8 cellular contexts compared by ENCODE assay signal in genomic region chr16:75240633-75241032, GRCh38. TPM values are rescaled to one million over a fixed set of nuclear protein-coding genes. Genes with fewer than 3 reads are reported as not detected.
DNase-seq lines count a peak whose midpoint lies in the region; ATAC-seq and TF ChIP-seq lines count a peak whose summit lies in the region.
"Not testable (repeated sequence)": the region's sequence is repeated elsewhere in the genome, so short reads cannot be mapped to it uniquely, and the experiment has no call there.
"Had no signal": no experiment of that assay in that cellular context is flagged by ENCODE, and none has a peak within 500 bp of the region (broad histone marks: within the 10 kb centered on the region; RNA-seq: fewer than 3 reads in every experiment).

No MANE protein-coding gene starts in this region.

- H3K27me3 Mint-ChIP-seq in GM23338 (ENCODE audit: insufficient read depth, low read depth, poor library complexity) (peaks cover 20% of the 10 kb centered on the region), glutamatergic neuron (ENCODE audit: unreplicated experiment) (peaks cover 18% of the 10 kb centered on the region)

- not testable (repeated sequence) for H2AFZ ChIP-seq in GM23338; SK-N-SH (ENCODE audit: low read depth); osteoblast (ENCODE audit: low read length)

- not testable (repeated sequence) for H3K4me3 ChIP-seq in GM23338; SK-N-SH (ENCODE audit: low read depth in 2 of 2, low read length in 1 of 2); brain microvascular endothelial cell (ENCODE audit: low read depth, low read length); osteoblast (ENCODE audit: insufficient read depth, low read length)

- TF ChIP-seq RAD21 in SK-N-SH (IDR thresholded peaks at IDR 0.05; ENCODE audit: low read length) = peak; percentile 12; the same call in 1 of the 2 replicates

- H3K36me3 ChIP-seq in GM23338 (ENCODE audit: insufficient read depth) = not testable (repeated sequence)
- H3K36me3 ChIP-seq in SK-N-SH (replicated peaks in 1 of 2; ENCODE audit: control insufficient read depth in 1 of 2, insufficient read depth in 2 of 2, low read length in 1 of 2) (peaks cover 12 to 40% of the 10 kb centered on the region in 2 experiments), brain microvascular endothelial cell (replicated peaks) (peaks cover 55% of the 10 kb centered on the region), osteoblast (ENCODE audit: insufficient read depth, low read length) (peaks cover 67% of the 10 kb centered on the region)

- not testable (repeated sequence) for ATAC-seq in GM23338

- H3K9me3 Mint-ChIP-seq in GM23338 = not testable (repeated sequence)
- peaks cover 31% of the 10 kb centered on the region for H3K9me3 Mint-ChIP-seq in glutamatergic neuron (ENCODE audit: unreplicated experiment)

- in situ Hi-C loops in brain microvascular endothelial cell (cut with HindIII; ENCODE audit: low pct_ligation_motif_present, low sequenced_read_pairs) = not testable (repeated sequence)

- not testable (repeated sequence) for DNase-seq in GM23338 (ENCODE audit: low spot score); brain microvascular endothelial cell; osteoblast (ENCODE audit: insufficient read length, low spot score, missing footprints); substantia nigra (lab: John Stamatoyannopoulos, UW)
- DNase-seq in SK-N-SH (peak; percentile 88), glutamatergic neuron (peak; percentile 25)

- H3F3A ChIP-seq in GM23338 (replicated peaks; ENCODE audit: low read depth) = not testable (repeated sequence)
- H3F3A ChIP-seq in SK-N-SH (replicated peaks; ENCODE audit: insufficient read depth) = peaks cover 29% of the 10 kb centered on the region

- H3K27me3 ChIP-seq in GM23338 (ENCODE audit: insufficient read depth); SK-N-SH (ENCODE audit: insufficient read depth); brain microvascular endothelial cell (replicated peaks); layer of hippocampus (ENCODE audit: control insufficient read depth, insufficient read depth, low read length); osteoblast (ENCODE audit: insufficient read depth, low read length): not testable (repeated sequence)

- H3K27ac ChIP-seq in GM23338 (ENCODE audit: low read depth); brain microvascular endothelial cell: not testable (repeated sequence)
- H3K27ac ChIP-seq in SK-N-SH (ENCODE audit: low read depth in 2 of 2, low read length in 1 of 2) (peak overlapping the region; percentile 85 to 95), layer of hippocampus (ENCODE audit: low read depth, low read length) (peak overlapping the region; percentile 99), osteoblast (ENCODE audit: low read depth, low read length) (peak overlapping the region; percentile 17), substantia nigra (ENCODE audit: low read depth, low read length, poor library complexity, severe bottlenecking) (peak overlapping the region; percentile 100)

- peak in 1 of 2 experiments; percentile 28; a peak in 1 of 4 replicates for TF ChIP-seq EP300 in SK-N-SH (IDR thresholded peaks at IDR 0.05; ENCODE audit: borderline replicate concordance in 1 of 2, low read depth in 1 of 2, low read length in 1 of 2)

- H3K9ac ChIP-seq in SK-N-SH = peak overlapping the region; percentile 72; the same call in 1 of the 2 replicates

- H4K20me1 ChIP-seq in GM23338 (replicated peaks; ENCODE audit: insufficient read depth) (peaks cover 16% of the 10 kb centered on the region), SK-N-SH (ENCODE audit: insufficient read depth) (peaks cover 42% of the 10 kb centered on the region), osteoblast (ENCODE audit: insufficient read depth, low read length) (peaks cover 41% of the 10 kb centered on the region)

- H3K36me3 Mint-ChIP-seq in GM23338 (ENCODE audit: low read depth) = peaks cover 49% of the 10 kb centered on the region
- H3K36me3 Mint-ChIP-seq in glutamatergic neuron (ENCODE audit: unreplicated experiment) = not testable (repeated sequence)

- peaks cover 40% of the 10 kb centered on the region for H3K4me1 Mint-ChIP-seq in GM23338
- peaks cover 38% of the 10 kb centered on the region for H3K4me1 Mint-ChIP-seq in glutamatergic neuron (ENCODE audit: low read depth, unreplicated experiment)

- not testable (repeated sequence) for H3K9me3 ChIP-seq in SK-N-SH; osteoblast (ENCODE audit: low read depth, low read length)

- not testable (repeated sequence) for TF ChIP-seq CTCF in GM23338 (conservative IDR thresholded peaks at IDR 0.05; ENCODE audit: low read depth in 2 of 2); SK-N-SH (IDR thresholded peaks at IDR 0.05); glutamatergic neuron (IDR thresholded peaks at IDR 0.05; ENCODE audit: partially characterized antibody, unreplicated experiment); osteoblast (IDR thresholded peaks at IDR 0.05; ENCODE audit: extremely low read depth, low read depth, low read length)
- peak; percentile 44 for TF ChIP-seq CTCF in brain microvascular endothelial cell (IDR thresholded peaks at IDR 0.05; ENCODE audit: low read depth, low read length, missing control alignments)

- POLR2A ChIA-PET in SK-N-SH (lab: Yijun Ruan, JAX) = not testable (repeated sequence)

- H3K27ac Mint-ChIP-seq in GM23338 = peak overlapping the region; percentile 78
- H3K27ac Mint-ChIP-seq in glutamatergic neuron (ENCODE audit: unreplicated experiment) = peak overlapping the region; percentile 50

- CTCF ChIA-PET in SK-N-SH (lab: Yijun Ruan, JAX) = interaction anchor here (0.7 to 2.8 kb wide), 7 partner anchors 9 to 152 kb away, joined by 3 to 16 read pairs (median 4); partner anchors contain the start of gene BCAR1

- not testable (repeated sequence) for H3K4me2 ChIP-seq in GM23338; SK-N-SH; osteoblast (ENCODE audit: insufficient read depth, low read length)

- H3K79me2 ChIP-seq in GM23338 (replicated peaks; ENCODE audit: insufficient read depth) (peaks cover 70% of the 10 kb centered on the region), SK-N-SH (ENCODE audit: insufficient read depth) (peaks cover 98% of the 10 kb centered on the region), osteoblast (ENCODE audit: insufficient read depth, low read length) (peaks cover 98% of the 10 kb centered on the region)

- H3K9me2 ChIP-seq in GM23338 (ENCODE audit: insufficient read depth); SK-N-SH: not testable (repeated sequence)

- H3K4me1 ChIP-seq in GM23338 (ENCODE audit: insufficient read depth) (peaks cover 11% of the 10 kb centered on the region), SK-N-SH (ENCODE audit: control insufficient read depth in 1 of 2, insufficient read depth in 2 of 2, low read depth in 1 of 2, low read length in 1 of 2) (peaks cover 49 to 70% of the 10 kb centered on the region in 2 experiments), osteoblast (ENCODE audit: insufficient read depth, low read length) (peaks cover 47% of the 10 kb centered on the region)

- H3K4me3 Mint-ChIP-seq in GM23338 = not testable (repeated sequence)
- H3K4me3 Mint-ChIP-seq in glutamatergic neuron (ENCODE audit: unreplicated experiment) = peak overlapping the region; percentile 1

- 82% methylated on average over 4 of the region's 7 CpGs for WGBS in SK-N-SH (ENCODE audit: low lambda C conversion rate)

TF ChIP-seq in SK-N-SH, 30 proteins besides CTCF, POLR2A, EP300 and RAD21:
- peak; percentile 73; the same call in 1 of the 2 replicates for TF ChIP-seq FOXJ3 (CRISPR knock-in tag; IDR thresholded peaks at IDR 0.05)
- 0 out of 2 replicates have a peak, but pooled peaks have one; percentile 25 for TF ChIP-seq MXI1 (IDR thresholded peaks at IDR 0.05; ENCODE audit: low read depth, low read length)

RNA-seq across cellular contexts. Expression of gene BCAR1, which starts 10.8 kb away (rescaled TPM):
- total RNA-seq in GM23338 (2014; rRNA removed; shearing (Covaris generic)) = 121 and 140 TPM in 2 replicates
- polyA plus RNA-seq in GM23338 (2016; fragmentation: Nextera tagmentation; extraction: Ambion mirVana) = 37.9 and 38.3 TPM in 2 replicates
- polyA plus RNA-seq in SK-N-SH (2012; rRNA removed) = 29.2 and 45.1 TPM in 2 replicates
- 18.4 and 30.6 TPM in 2 replicates for polyA plus RNA-seq in SK-N-SH (2012; cell fraction: cytosol; rRNA removed)
- polyA plus RNA-seq in SK-N-SH (2012; cell fraction: nucleus; rRNA removed) = 120 and 189 TPM in 2 replicates
- 212 TPM for total RNA-seq in glutamatergic neuron (ENCODE audit: unreplicated experiment)
- 66.9 and 75.3 TPM in 2 replicates for total RNA-seq in osteoblast

RNA-seq across cellular contexts. Expression of gene CTRB1, which starts 21.8 kb away (rescaled TPM):
- total RNA-seq in GM23338 (2014; rRNA removed; shearing (Covaris generic)) = not detected in 2 replicates
- not detected in 2 replicates for polyA plus RNA-seq in GM23338 (2016; fragmentation: Nextera tagmentation; extraction: Ambion mirVana)
- not detected in 2 replicates for polyA plus RNA-seq in SK-N-SH (2012; rRNA removed)
- not detected in 2 replicates for polyA plus RNA-seq in SK-N-SH (2012; cell fraction: cytosol; rRNA removed)
- polyA plus RNA-seq in SK-N-SH (2012; cell fraction: nucleus; rRNA removed) = not detected in 2 replicates
- not detected for total RNA-seq in glutamatergic neuron (ENCODE audit: unreplicated experiment)
- not detected in 2 replicates for total RNA-seq in osteoblast
- total RNA-seq: Daoy had no signal

RNA-seq across cellular contexts. Expression of gene CTRB2, which starts 33.7 kb away (rescaled TPM):
- not detected in 2 replicates for total RNA-seq in GM23338 (2014; rRNA removed; shearing (Covaris generic))
- polyA plus RNA-seq in GM23338 (2016; fragmentation: Nextera tagmentation; extraction: Ambion mirVana) = not detected in 2 replicates
- polyA plus RNA-seq in SK-N-SH (2012; rRNA removed) = not detected in 2 replicates
- not detected in 2 replicates for polyA plus RNA-seq in SK-N-SH (2012; cell fraction: cytosol; rRNA removed)
- polyA plus RNA-seq in SK-N-SH (2012; cell fraction: nucleus; rRNA removed) = 0.04 TPM in 1 of 2 replicates, not detected in the other
- total RNA-seq in glutamatergic neuron (ENCODE audit: unreplicated experiment) = not detected
- not detected in 2 replicates for total RNA-seq in osteoblast
- total RNA-seq: Daoy had no signal
